27 cellular contexts compared by ENCODE assay signal in the genomic region with DNA sequence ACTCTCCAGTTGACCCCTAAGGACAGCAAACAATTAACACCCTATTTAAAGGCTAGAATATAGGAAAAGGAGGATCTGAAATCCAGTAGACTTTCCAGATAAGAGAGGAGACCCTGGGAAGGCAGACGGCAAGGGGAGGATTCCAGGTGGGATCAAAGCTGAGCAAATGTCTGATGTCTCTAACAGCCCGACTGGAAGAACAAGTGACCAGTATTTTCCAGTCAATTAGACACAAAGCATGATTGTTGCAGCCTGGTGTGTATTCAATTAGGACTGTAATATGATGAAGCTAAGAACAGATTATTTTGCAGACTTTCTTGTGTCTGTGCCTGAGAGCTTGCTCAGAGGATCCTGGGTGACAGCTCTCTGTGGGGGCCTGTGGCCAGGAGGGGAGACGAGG.
A peak's percentile ranks its signal among the peaks of the same experiment; 100 is the strongest.
DNase-seq lines count a peak whose midpoint lies in the region; TF ChIP-seq lines count a peak whose summit lies in the region.
"Had no signal": no experiment of that assay in that cellular context is flagged by ENCODE, and none has a peak within 500 bp of the region (broad histone marks: within the 10 kb centered on the region; RNA-seq: fewer than 3 reads in every experiment).

No MANE protein-coding gene starts in this region.

- no peaks in the 10 kb centered on the region for H3K27me3 Mint-ChIP-seq in brain
- H3K27me3 Mint-ChIP-seq: activated CD4-positive, alpha-beta memory T cell treated with anti-CD3 and anti-CD28 coated beads for 36 hours; central memory CD8-positive, alpha-beta T cell; dendritic cell treated with granulocyte-macrophage colony-stimulating factor and Interleukin-4, amounts not matched to agents 40 ng/mL and 50 ng/mL, for 4 days; naive B cell had no signal

- peaks cover 7% of the 10 kb centered on the region; the same call in 1 of the 2 replicates for H3K4me1 ChIP-seq in MM.1S (ENCODE audit: low read length)
- H3K4me1 ChIP-seq: upper lobe of right lung had no signal

- peak overlapping the region; percentile 27; the same call in 1 of the 2 replicates for H3K4me3 ChIP-seq in MM.1S (ENCODE audit: low read length)
- H3K4me3 ChIP-seq: smooth muscle cell, upper lobe of right lung had no signal

- no peaks in the 10 kb centered on the region for H3F3A ChIP-seq in MM.1S (ENCODE audit: insufficient read depth, low read length)

- H3K27me3 ChIP-seq in MM.1S (replicated peaks; ENCODE audit: insufficient read depth, low read length) = no peaks in the 10 kb centered on the region
- H3K27me3 ChIP-seq: upper lobe of right lung had no signal

- no peaks in the 10 kb centered on the region for H3K36me3 Mint-ChIP-seq in brain
- H3K36me3 Mint-ChIP-seq: activated CD4-positive, alpha-beta memory T cell treated with anti-CD3 and anti-CD28 coated beads for 36 hours; mesothelial cell of epicardium; naive B cell had no signal

- peak overlapping the region; percentile 62; the same call in 1 of the 2 replicates for H3K4me2 ChIP-seq in MM.1S (ENCODE audit: low read depth, low read length)
- H3K4me2 ChIP-seq: smooth muscle cell had no signal

- peak overlapping the region in 1 of 5 experiments; percentile 64 for H3K4me3 Mint-ChIP-seq in brain
- H3K4me3 Mint-ChIP-seq: activated CD4-positive, alpha-beta memory T cell treated with anti-CD3 and anti-CD28 coated beads for 36 hours; central memory CD8-positive, alpha-beta T cell; dendritic cell treated with granulocyte-macrophage colony-stimulating factor and Interleukin-4, amounts not matched to agents 40 ng/mL and 50 ng/mL, for 4 days; endodermal cell; mesothelial cell of epicardium; naive B cell had no signal

- H3K9me2 ChIP-seq in MM.1S (replicated peaks; ENCODE audit: insufficient read depth, low read length) = no peaks in the 10 kb centered on the region

- no peaks in the 10 kb centered on the region for H3K36me3 ChIP-seq in MM.1S (replicated peaks; ENCODE audit: insufficient read depth, low read length)
- H3K36me3 ChIP-seq: upper lobe of right lung had no signal

- peak overlapping the region; percentile 29; the same call in 1 of the 2 replicates for H3K9ac ChIP-seq in MM.1S (ENCODE audit: low read length)

- TF ChIP-seq CTCF in MM.1S (IDR thresholded peaks at IDR 0.05; ENCODE audit: low read length) = no peak
- TF ChIP-seq CTCF in brain (conservative IDR thresholded peaks at IDR 0.05) = no peak

- H3K4me1 Mint-ChIP-seq in brain = peaks cover 53% of the 10 kb centered on the region
- H3K4me1 Mint-ChIP-seq: central memory CD8-positive, alpha-beta T cell; naive B cell had no signal

- no peak overlapping the region for H3K27ac ChIP-seq in MM.1S (ENCODE audit: low read length)
- H3K27ac ChIP-seq: upper lobe of right lung had no signal

- peak overlapping the region; percentile 14 to 87 (median 41) for H3K27ac Mint-ChIP-seq in brain
- H3K27ac Mint-ChIP-seq: activated CD4-positive, alpha-beta memory T cell treated with anti-CD3 and anti-CD28 coated beads for 36 hours; dendritic cell treated with granulocyte-macrophage colony-stimulating factor and Interleukin-4, amounts not matched to agents 40 ng/mL and 50 ng/mL, for 4 days; endodermal cell; mesothelial cell of epicardium; naive B cell had no signal

- DNase-seq in MM.1S (no peak), NCI-H69 (lab: John Stamatoyannopoulos, UW) (peak; percentile 82), retina (peak; percentile 34), AML-193 (lab: John Stamatoyannopoulos, UW) (no peak), T-helper 1 cell (no peak), NCI-H524 treated with DMSO at 0.1 percent for 48 hours (lab: John Stamatoyannopoulos, UW) (no peak)
- DNase-seq: activated CD4-positive, alpha-beta memory T cell treated with anti-CD3 and anti-CD28 coated beads for 36 hours; activated CD4-positive, CD25-positive, alpha-beta regulatory T cell treated with anti-CD3 and anti-CD28 coated beads, Interleukin-2, amount 50 U/mL, for 72 hours; activated naive CD4-positive, alpha-beta T cell; C1 segment of cervical spinal cord; DMS79; endodermal cell; GDM1; glutamatergic neuron; left ventricle myocardium superior; naive B cell; NCI-H1092; NCI-H1930; NCI-H226; Right ventricle myocardium superior; stimulated activated naive CD4-positive, alpha-beta T cell; upper lobe of right lung had no signal

- H2AFZ ChIP-seq in MM.1S (ENCODE audit: low read length) = peak overlapping the region; percentile 72

- no peaks in the 10 kb centered on the region for H4K20me1 ChIP-seq in MM.1S (ENCODE audit: insufficient read depth, low read length)

- no peaks in the 10 kb centered on the region for H3K9me3 ChIP-seq in MM.1S (replicated peaks; ENCODE audit: insufficient read depth, low read length)
- H3K9me3 ChIP-seq: upper lobe of right lung had no signal

- H3K79me2 ChIP-seq in MM.1S (ENCODE audit: low read length) = no peaks in the 10 kb centered on the region

- H3K9me3 Mint-ChIP-seq in brain = peaks cover 0 to 14% (median 0%) of the 10 kb centered on the region in 5 experiments
- H3K9me3 Mint-ChIP-seq: activated CD4-positive, alpha-beta memory T cell treated with anti-CD3 and anti-CD28 coated beads for 36 hours; central memory CD8-positive, alpha-beta T cell; dendritic cell treated with granulocyte-macrophage colony-stimulating factor and Interleukin-4, amounts not matched to agents 40 ng/mL and 50 ng/mL, for 4 days; endodermal cell had no signal

Comparison
In these comparisons a context has a peak if more than half of its experiments do, and no peak if none do; other contexts are left out.
1. DNase-seq: peak in NCI-H69 (single experiment) and retina (single experiment); none in MM.1S (single experiment), AML-193 (0 of 2), T-helper 1 cell (0 of 5) and NCI-H524 treated with DMSO at 0.1 percent for 48 hours (single experiment).